ENCODE assay signal across 1 cellular context in genomic region chr16:23597003-23597756, GRCh38.
TF ChIP-seq lines count a peak whose summit lies in the region.

No MANE protein-coding gene starts in this region.

TF ChIP-seq in K562, 482 proteins besides CTCF, POLR2A, EP300 and RAD21 (continued from another document and continues in another):
- TF ChIP-seq RBM14 (IDR thresholded peaks at IDR 0.05; ENCODE audit: borderline replicate concordance, insufficient read depth, low read depth, low read length), result no peak
- TF ChIP-seq XRCC5 (IDR thresholded peaks at IDR 0.05; ENCODE audit: low read depth, low read length), result no peak
- TF ChIP-seq, protein P1, sequence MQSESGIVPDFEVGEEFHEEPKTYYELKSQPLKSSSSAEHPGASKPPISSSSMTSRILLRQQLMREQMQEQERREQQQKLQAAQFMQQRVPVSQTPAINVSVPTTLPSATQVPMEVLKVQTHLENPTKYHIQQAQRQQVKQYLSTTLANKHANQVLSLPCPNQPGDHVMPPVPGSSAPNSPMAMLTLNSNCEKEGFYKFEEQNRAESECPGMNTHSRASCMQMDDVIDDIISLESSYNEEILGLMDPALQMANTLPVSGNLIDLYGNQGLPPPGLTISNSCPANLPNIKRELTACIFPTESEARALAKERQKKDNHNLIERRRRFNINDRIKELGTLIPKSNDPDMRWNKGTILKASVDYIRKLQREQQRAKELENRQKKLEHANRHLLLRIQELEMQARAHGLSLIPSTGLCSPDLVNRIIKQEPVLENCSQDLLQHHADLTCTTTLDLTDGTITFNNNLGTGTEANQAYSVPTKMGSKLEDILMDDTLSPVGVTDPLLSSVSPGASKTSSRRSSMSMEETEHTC (IDR thresholded peaks at IDR 0.05), result no peak
- 0 out of 2 replicates have a peak, but pooled peaks have one; percentile 47 for TF ChIP-seq MYNN (IDR thresholded peaks at IDR 0.05)
- no peak for TF ChIP-seq MYNN (CRISPR knock-in tag; IDR thresholded peaks at IDR 0.05)
- TF ChIP-seq PTBP1 (IDR thresholded peaks at IDR 0.05; ENCODE audit: low read depth, low read length), result no peak
- TF ChIP-seq MAFG (tag; conservative IDR thresholded peaks at IDR 0.05), result peak; percentile 100
- TF ChIP-seq, protein P2, sequence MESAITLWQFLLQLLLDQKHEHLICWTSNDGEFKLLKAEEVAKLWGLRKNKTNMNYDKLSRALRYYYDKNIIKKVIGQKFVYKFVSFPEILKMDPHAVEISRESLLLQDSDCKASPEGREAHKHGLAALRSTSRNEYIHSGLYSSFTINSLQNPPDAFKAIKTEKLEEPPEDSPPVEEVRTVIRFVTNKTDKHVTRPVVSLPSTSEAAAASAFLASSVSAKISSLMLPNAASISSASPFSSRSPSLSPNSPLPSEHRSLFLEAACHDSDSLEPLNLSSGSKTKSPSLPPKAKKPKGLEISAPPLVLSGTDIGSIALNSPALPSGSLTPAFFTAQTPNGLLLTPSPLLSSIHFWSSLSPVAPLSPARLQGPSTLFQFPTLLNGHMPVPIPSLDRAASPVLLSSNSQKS (CRISPR knock-in tag; IDR thresholded peaks at IDR 0.05), result peak; percentile 93
- peak; percentile 77; the same call in 1 of the 2 replicates for TF ChIP-seq HLTF (IDR thresholded peaks at IDR 0.05)
- TF ChIP-seq SMAD4 (CRISPR knock-in tag; conservative IDR thresholded peaks at IDR 0.05), result peak; percentile 100
- no peak for TF ChIP-seq USF1 (CRISPR knock-in tag; IDR thresholded peaks at IDR 0.05)
- TF ChIP-seq ATF4 (CRISPR knock-in tag; IDR thresholded peaks at IDR 0.05), result peak; percentile 96
- TF ChIP-seq SETDB1 (IDR thresholded peaks at IDR 0.05; ENCODE audit: low read length), result no peak
- peak; percentile 94 for TF ChIP-seq ZNF23 (CRISPR knock-in tag; IDR thresholded peaks at IDR 0.05)
- TF ChIP-seq TAL1 (IDR thresholded peaks at IDR 0.05), result no peak
- TF ChIP-seq, protein P3, sequence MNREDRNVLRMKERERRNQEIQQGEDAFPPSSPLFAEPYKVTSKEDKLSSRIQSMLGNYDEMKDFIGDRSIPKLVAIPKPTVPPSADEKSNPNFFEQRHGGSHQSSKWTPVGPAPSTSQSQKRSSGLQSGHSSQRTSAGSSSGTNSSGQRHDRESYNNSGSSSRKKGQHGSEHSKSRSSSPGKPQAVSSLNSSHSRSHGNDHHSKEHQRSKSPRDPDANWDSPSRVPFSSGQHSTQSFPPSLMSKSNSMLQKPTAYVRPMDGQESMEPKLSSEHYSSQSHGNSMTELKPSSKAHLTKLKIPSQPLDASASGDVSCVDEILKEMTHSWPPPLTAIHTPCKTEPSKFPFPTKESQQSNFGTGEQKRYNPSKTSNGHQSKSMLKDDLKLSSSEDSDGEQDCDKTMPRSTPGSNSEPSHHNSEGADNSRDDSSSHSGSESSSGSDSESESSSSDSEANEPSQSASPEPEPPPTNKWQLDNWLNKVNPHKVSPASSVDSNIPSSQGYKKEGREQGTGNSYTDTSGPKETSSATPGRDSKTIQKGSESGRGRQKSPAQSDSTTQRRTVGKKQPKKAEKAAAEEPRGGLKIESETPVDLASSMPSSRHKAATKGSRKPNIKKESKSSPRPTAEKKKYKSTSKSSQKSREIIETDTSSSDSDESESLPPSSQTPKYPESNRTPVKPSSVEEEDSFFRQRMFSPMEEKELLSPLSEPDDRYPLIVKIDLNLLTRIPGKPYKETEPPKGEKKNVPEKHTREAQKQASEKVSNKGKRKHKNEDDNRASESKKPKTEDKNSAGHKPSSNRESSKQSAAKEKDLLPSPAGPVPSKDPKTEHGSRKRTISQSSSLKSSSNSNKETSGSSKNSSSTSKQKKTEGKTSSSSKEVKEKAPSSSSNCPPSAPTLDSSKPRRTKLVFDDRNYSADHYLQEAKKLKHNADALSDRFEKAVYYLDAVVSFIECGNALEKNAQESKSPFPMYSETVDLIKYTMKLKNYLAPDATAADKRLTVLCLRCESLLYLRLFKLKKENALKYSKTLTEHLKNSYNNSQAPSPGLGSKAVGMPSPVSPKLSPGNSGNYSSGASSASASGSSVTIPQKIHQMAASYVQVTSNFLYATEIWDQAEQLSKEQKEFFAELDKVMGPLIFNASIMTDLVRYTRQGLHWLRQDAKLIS (CRISPR knock-in tag; IDR thresholded peaks at IDR 0.05), result peak; percentile 73; the same call in 1 of the 2 replicates
- peak; percentile 26 for TF ChIP-seq SAP30 (IDR thresholded peaks at IDR 0.05; ENCODE audit: borderline replicate concordance, insufficient read depth, low read depth, low read length, poor library complexity, severe bottlenecking)
- TF ChIP-seq GATAD2A (IDR thresholded peaks at IDR 0.05), result peak; percentile 100
- no peak for TF ChIP-seq ZNF146 (CRISPR knock-in tag; IDR thresholded peaks at IDR 0.05; ENCODE audit: unreplicated experiment)
- TF ChIP-seq, protein P4, sequence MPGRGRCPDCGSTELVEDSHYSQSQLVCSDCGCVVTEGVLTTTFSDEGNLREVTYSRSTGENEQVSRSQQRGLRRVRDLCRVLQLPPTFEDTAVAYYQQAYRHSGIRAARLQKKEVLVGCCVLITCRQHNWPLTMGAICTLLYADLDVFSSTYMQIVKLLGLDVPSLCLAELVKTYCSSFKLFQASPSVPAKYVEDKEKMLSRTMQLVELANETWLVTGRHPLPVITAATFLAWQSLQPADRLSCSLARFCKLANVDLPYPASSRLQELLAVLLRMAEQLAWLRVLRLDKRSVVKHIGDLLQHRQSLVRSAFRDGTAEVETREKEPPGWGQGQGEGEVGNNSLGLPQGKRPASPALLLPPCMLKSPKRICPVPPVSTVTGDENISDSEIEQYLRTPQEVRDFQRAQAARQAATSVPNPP (IDR thresholded peaks at IDR 0.05; ENCODE audit: borderline replicate concordance, insufficient read depth, insufficient read length), result no peak
- TF ChIP-seq RBM34 (IDR thresholded peaks at IDR 0.05; ENCODE audit: borderline replicate concordance, insufficient read depth, low read length), result no peak
- no peak for TF ChIP-seq HNRNPL (IDR thresholded peaks at IDR 0.05; ENCODE audit: low read depth, low read length)
- TF ChIP-seq HDAC3 (IDR thresholded peaks at IDR 0.05; ENCODE audit: borderline replicate concordance, partially characterized antibody), result peak; percentile 68
- no peak for TF ChIP-seq THRAP3 (IDR thresholded peaks at IDR 0.05; ENCODE audit: borderline replicate concordance)
- no peak for TF ChIP-seq CHD2 (IDR thresholded peaks at IDR 0.05; ENCODE audit: low read depth, low read length)
- TF ChIP-seq POLR2G (IDR thresholded peaks at IDR 0.05; ENCODE audit: low read depth, low read length), result no peak
- TF ChIP-seq BMI1 (IDR thresholded peaks at IDR 0.05; ENCODE audit: low read length), result no peak
- TF ChIP-seq, protein P5, sequence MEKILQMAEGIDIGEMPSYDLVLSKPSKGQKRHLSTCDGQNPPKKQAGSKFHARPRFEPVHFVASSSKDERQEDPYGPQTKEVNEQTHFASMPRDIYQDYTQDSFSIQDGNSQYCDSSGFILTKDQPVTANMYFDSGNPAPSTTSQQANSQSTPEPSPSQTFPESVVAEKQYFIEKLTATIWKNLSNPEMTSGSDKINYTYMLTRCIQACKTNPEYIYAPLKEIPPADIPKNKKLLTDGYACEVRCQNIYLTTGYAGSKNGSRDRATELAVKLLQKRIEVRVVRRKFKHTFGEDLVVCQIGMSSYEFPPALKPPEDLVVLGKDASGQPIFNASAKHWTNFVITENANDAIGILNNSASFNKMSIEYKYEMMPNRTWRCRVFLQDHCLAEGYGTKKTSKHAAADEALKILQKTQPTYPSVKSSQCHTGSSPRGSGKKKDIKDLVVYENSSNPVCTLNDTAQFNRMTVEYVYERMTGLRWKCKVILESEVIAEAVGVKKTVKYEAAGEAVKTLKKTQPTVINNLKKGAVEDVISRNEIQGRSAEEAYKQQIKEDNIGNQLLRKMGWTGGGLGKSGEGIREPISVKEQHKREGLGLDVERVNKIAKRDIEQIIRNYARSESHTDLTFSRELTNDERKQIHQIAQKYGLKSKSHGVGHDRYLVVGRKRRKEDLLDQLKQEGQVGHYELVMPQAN (IDR thresholded peaks at IDR 0.05; ENCODE audit: borderline replicate concordance), result no peak
- TF ChIP-seq PHF20 (IDR thresholded peaks at IDR 0.05; ENCODE audit: partially characterized antibody), result no peak
- 0 out of 2 replicates have a peak, but pooled peaks have one; percentile 50 for TF ChIP-seq PREB (CRISPR knock-in tag; IDR thresholded peaks at IDR 0.05)
- TF ChIP-seq E2F6 (IDR thresholded peaks at IDR 0.05; ENCODE audit: borderline replicate concordance in 1 of 2, extremely low read depth in 1 of 2, insufficient read depth in 1 of 2, insufficient read length in 1 of 2, low read depth in 1 of 2, low read length in 1 of 2, poor library complexity in 1 of 2, severe bottlenecking in 1 of 2), result peak in 1 of 2 experiments; percentile 30
- TF ChIP-seq NFRKB (IDR thresholded peaks at IDR 0.05; ENCODE audit: low read depth), result 0 out of 2 replicates have a peak, but pooled peaks have one; percentile 55
- peak; percentile 48; the same call in 1 of the 2 replicates for TF ChIP-seq MAX (CRISPR knock-in tag; IDR thresholded peaks at IDR 0.05)
- no peak for TF ChIP-seq YBX1 (IDR thresholded peaks at IDR 0.05)
- no peak for TF ChIP-seq FIP1L1 (IDR thresholded peaks at IDR 0.05; ENCODE audit: low read depth, low read length, poor library complexity, severe bottlenecking)
- TF ChIP-seq, protein P6, sequence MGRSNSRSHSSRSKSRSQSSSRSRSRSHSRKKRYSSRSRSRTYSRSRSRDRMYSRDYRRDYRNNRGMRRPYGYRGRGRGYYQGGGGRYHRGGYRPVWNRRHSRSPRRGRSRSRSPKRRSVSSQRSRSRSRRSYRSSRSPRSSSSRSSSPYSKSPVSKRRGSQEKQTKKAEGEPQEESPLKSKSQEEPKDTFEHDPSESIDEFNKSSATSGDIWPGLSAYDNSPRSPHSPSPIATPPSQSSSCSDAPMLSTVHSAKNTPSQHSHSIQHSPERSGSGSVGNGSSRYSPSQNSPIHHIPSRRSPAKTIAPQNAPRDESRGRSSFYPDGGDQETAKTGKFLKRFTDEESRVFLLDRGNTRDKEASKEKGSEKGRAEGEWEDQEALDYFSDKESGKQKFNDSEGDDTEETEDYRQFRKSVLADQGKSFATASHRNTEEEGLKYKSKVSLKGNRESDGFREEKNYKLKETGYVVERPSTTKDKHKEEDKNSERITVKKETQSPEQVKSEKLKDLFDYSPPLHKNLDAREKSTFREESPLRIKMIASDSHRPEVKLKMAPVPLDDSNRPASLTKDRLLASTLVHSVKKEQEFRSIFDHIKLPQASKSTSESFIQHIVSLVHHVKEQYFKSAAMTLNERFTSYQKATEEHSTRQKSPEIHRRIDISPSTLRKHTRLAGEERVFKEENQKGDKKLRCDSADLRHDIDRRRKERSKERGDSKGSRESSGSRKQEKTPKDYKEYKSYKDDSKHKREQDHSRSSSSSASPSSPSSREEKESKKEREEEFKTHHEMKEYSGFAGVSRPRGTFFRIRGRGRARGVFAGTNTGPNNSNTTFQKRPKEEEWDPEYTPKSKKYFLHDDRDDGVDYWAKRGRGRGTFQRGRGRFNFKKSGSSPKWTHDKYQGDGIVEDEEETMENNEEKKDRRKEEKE (IDR thresholded peaks at IDR 0.05; ENCODE audit: borderline replicate concordance in 1 of 2, control insufficient read depth in 1 of 2, low read depth in 2 of 2, low read length in 1 of 2), result no peak
- peak; percentile 95 for TF ChIP-seq PPARD (CRISPR knock-in tag; IDR thresholded peaks at IDR 0.05)
- peak; percentile 75; the same call in 1 of the 2 replicates for TF ChIP-seq ZNF77 (CRISPR knock-in tag; IDR thresholded peaks at IDR 0.05)
- peak; percentile 99 for TF ChIP-seq ZNF76 (CRISPR knock-in tag; IDR thresholded peaks at IDR 0.05; ENCODE audit: borderline replicate concordance)
- TF ChIP-seq POLR3A (IDR thresholded peaks at IDR 0.05; ENCODE audit: borderline replicate concordance, extremely low read depth, insufficient read depth, insufficient read length), result no peak
- TF ChIP-seq, protein P7, sequence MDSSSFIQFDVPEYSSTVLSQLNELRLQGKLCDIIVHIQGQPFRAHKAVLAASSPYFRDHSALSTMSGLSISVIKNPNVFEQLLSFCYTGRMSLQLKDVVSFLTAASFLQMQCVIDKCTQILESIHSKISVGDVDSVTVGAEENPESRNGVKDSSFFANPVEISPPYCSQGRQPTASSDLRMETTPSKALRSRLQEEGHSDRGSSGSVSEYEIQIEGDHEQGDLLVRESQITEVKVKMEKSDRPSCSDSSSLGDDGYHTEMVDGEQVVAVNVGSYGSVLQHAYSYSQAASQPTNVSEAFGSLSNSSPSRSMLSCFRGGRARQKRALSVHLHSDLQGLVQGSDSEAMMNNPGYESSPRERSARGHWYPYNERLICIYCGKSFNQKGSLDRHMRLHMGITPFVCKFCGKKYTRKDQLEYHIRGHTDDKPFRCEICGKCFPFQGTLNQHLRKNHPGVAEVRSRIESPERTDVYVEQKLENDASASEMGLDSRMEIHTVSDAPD (CRISPR knock-in tag; IDR thresholded peaks at IDR 0.05), result peak; percentile 98
- no peak for TF ChIP-seq CREB1 (IDR thresholded peaks at IDR 0.05)
- TF ChIP-seq CREB1 (CRISPR knock-in tag; IDR thresholded peaks at IDR 0.05), result no peak; the same call in 1 of the 2 replicates
- TF ChIP-seq NONO (IDR thresholded peaks at IDR 0.05; ENCODE audit: low read depth in 2 of 2, low read length in 1 of 2), result no peak
- no peak for TF ChIP-seq RBM17 (IDR thresholded peaks at IDR 0.05; ENCODE audit: borderline replicate concordance, low read depth, low read length)
- TF ChIP-seq TAF1 (IDR thresholded peaks at IDR 0.05; ENCODE audit: control insufficient read depth, extremely low read depth, insufficient read depth, low read length, severe bottlenecking), result no peak
